In the genomic region with DNA sequence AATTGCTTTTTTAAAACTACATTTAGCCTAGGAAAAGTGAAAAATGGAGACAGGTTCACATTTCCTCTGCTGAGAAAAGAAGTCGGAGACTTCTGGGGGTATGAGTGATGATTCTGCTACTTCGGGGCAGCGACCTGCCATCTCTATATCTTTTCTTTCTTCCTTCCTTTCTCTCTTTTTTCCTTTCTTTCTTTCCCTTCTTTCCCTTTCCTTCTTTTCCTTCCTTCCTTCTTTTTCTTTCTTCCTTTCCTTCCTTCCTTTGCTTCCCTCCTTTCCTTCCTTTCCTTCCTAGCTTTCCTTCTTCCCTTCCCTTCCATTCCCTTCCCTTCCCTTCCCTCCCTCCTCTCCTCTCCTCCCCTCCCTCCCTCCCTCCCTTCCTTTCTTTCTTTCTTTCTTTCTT, we compare ENCODE assay signal across 1 cellular context.
TF ChIP-seq lines count a peak whose summit lies in the region.

No MANE protein-coding gene starts in this region.

TF ChIP-seq in HEK293, 187 proteins besides CTCF, POLR2A, EP300 and RAD21 (continued from another document):
- TF ChIP-seq, protein P1, sequence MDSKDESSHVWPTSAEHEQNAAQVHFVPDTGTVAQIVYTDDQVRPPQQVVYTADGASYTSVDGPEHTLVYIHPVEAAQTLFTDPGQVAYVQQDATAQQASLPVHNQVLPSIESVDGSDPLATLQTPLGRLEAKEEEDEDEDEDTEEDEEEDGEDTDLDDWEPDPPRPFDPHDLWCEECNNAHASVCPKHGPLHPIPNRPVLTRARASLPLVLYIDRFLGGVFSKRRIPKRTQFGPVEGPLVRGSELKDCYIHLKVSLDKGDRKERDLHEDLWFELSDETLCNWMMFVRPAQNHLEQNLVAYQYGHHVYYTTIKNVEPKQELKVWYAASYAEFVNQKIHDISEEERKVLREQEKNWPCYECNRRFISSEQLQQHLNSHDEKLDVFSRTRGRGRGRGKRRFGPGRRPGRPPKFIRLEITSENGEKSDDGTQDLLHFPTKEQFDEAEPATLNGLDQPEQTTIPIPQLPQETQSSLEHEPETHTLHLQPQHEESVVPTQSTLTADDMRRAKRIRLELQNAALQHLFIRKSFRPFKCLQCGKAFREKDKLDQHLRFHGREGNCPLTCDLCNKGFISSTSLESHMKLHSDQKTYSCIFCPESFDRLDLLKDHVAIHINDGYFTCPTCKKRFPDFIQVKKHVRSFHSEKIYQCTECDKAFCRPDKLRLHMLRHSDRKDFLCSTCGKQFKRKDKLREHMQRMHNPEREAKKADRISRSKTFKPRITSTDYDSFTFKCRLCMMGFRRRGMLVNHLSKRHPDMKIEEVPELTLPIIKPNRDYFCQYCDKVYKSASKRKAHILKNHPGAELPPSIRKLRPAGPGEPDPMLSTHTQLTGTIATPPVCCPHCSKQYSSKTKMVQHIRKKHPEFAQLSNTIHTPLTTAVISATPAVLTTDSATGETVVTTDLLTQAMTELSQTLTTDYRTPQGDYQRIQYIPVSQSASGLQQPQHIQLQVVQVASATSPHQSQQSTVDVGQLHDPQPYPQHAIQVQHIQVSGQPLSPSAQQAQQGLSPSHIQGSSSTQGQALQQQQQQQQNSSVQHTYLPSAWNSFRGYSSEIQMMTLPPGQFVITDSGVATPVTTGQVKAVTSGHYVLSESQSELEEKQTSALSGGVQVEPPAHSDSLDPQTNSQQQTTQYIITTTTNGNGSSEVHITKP (tag by site-specific recombination; IDR thresholded peaks at IDR 0.05): no peak
- TF ChIP-seq HOXD13 (CRISPR knock-in tag; IDR thresholded peaks at IDR 0.05; ENCODE audit: borderline replicate concordance): no peak
- TF ChIP-seq ZNF184 (tag by site-specific recombination; IDR thresholded peaks at IDR 0.05): no peak
- peak; percentile 89 for TF ChIP-seq PRDM1 (tag by site-specific recombination; IDR thresholded peaks at IDR 0.05)
- no peak for TF ChIP-seq ZNF416 (tag by site-specific recombination; IDR thresholded peaks at IDR 0.05)
